Comparison of ENCODE assay signal across 8 cellular contexts in genomic region chr10:58177362-58177947, GRCh38.
A peak's percentile ranks its signal among the peaks of the same experiment; 100 is the strongest.
DNase-seq lines count a peak whose midpoint lies in the region; ATAC-seq, FAIRE-seq and TF ChIP-seq lines count a peak whose summit lies in the region.

No MANE protein-coding gene starts in this region.

- no peaks in the 10 kb centered on the region for H3K36me3 Mint-ChIP-seq in activated CD4-positive, alpha-beta T cell treated with anti-CD3 and anti-CD28 coated beads, Interleukin-2, amount 10 ng/mL, durations not matched to agents 24 days and 14 days (ENCODE audit: low read depth)

- no peak overlapping the region for H2AFZ ChIP-seq in neural cell (ENCODE audit: low read depth, low read length)

- TF ChIP-seq RAD21 in neural cell (conservative IDR thresholded peaks at IDR 0.05) = peak; percentile 83

- no peak overlapping the region for H3K4me3 Mint-ChIP-seq in activated CD4-positive, alpha-beta T cell treated with anti-CD3 and anti-CD28 coated beads, Interleukin-2, amount 10 ng/mL, durations not matched to agents 24 days and 14 days

- TF ChIP-seq EP300 in neural cell (conservative IDR thresholded peaks at IDR 0.05; ENCODE audit: poor library complexity, severe bottlenecking) = no peak

- H3K27me3 Mint-ChIP-seq in activated CD4-positive, alpha-beta T cell treated with anti-CD3 and anti-CD28 coated beads, Interleukin-2, amount 10 ng/mL, durations not matched to agents 24 days and 14 days = peaks cover 3% of the 10 kb centered on the region

- intact Hi-C loops in activated CD4-positive, alpha-beta T cell treated with anti-CD3 and anti-CD28 coated beads, Interleukin-2, amount 10 ng/mL, durations not matched to agents 24 days and 14 days (cut with micrococcal nuclease) = loop anchor here (1.0 to 5.0 kb wide), 2 partner anchors 114 to 210 kb away; partner anchors contain the start of gene TFAM

- H3K27ac Mint-ChIP-seq in activated CD4-positive, alpha-beta T cell treated with anti-CD3 and anti-CD28 coated beads, Interleukin-2, amount 10 ng/mL, durations not matched to agents 24 days and 14 days = no peak overlapping the region

- peak; percentile 56 for FAIRE-seq in GM18507 (lab: Jason Lieb, UNC)
- peak; percentile 78 for FAIRE-seq in colon (lab: Jason Lieb, UNC)

- H3K4me3 ChIP-seq in AG09309 (ENCODE audit: control insufficient read depth, low read depth, low read length) (no peak overlapping the region), neural cell (ENCODE audit: low read length) (no peak overlapping the region)

- no peaks in the 10 kb centered on the region for H3K9me2 ChIP-seq in neural cell (ENCODE audit: insufficient read depth, low read length)

- no peaks in the 10 kb centered on the region for H3K9me3 ChIP-seq in neural cell (ENCODE audit: low read length)

- TF ChIP-seq CTCF in AG09309 (IDR thresholded peaks at IDR 0.05; ENCODE audit: control insufficient read depth, insufficient read depth, low read depth, low read length, missing control alignments) = peak; percentile 42
- TF ChIP-seq CTCF in neural cell (IDR thresholded peaks at IDR 0.05; ENCODE audit: poor library complexity, severe bottlenecking) = peak; percentile 77

- no peak for ATAC-seq in HG02938 (IDR thresholded peaks at IDR 0.05; ENCODE audit: unreplicated experiment)

- H3K4me2 ChIP-seq in neural cell (ENCODE audit: low read length) = no peak overlapping the region

- no peaks in the 10 kb centered on the region for H3K79me2 ChIP-seq in neural cell (replicated peaks; ENCODE audit: insufficient read depth, low read length)

- DNase-seq in AG09309 (ENCODE audit: low read depth) (no peak), GM18507 (ENCODE audit: extremely low spot score, insufficient read length, low read depth) (no peak), NCI-H2227 treated with DMSO at 0.1 percent for 48 hours (lab: John Stamatoyannopoulos, UW) (peak; percentile 33), D341Med (ENCODE audit: low spot score) (no peak)
- no peak for DNase-seq in activated CD4-positive, alpha-beta T cell treated with anti-CD3 and anti-CD28 coated beads, Interleukin-2, amount 10 ng/mL, durations not matched to agents 24 days and 14 days

- H3K4me1 Mint-ChIP-seq in activated CD4-positive, alpha-beta T cell treated with anti-CD3 and anti-CD28 coated beads, Interleukin-2, amount 10 ng/mL, durations not matched to agents 24 days and 14 days = no peaks in the 10 kb centered on the region

- H3K9ac ChIP-seq in neural cell (ENCODE audit: low read length) = no peak overlapping the region

- no peaks in the 10 kb centered on the region for H3K36me3 ChIP-seq in neural cell (ENCODE audit: insufficient read depth, low read length)

- no peaks in the 10 kb centered on the region for H3K27me3 ChIP-seq in neural cell (ENCODE audit: insufficient read depth, low read depth, low read length)

- H3K27ac ChIP-seq in neural cell (ENCODE audit: low read length) = no peak overlapping the region

- H4K20me1 ChIP-seq in neural cell (ENCODE audit: insufficient read depth) = no peaks in the 10 kb centered on the region

- no peaks in the 10 kb centered on the region for H3F3A ChIP-seq in neural cell (ENCODE audit: insufficient read depth, low read length, poor library complexity, severe bottlenecking)

- no peaks in the 10 kb centered on the region for H3K9me3 Mint-ChIP-seq in activated CD4-positive, alpha-beta T cell treated with anti-CD3 and anti-CD28 coated beads, Interleukin-2, amount 10 ng/mL, durations not matched to agents 24 days and 14 days

TF ChIP-seq in neural cell, 6 proteins besides CTCF, POLR2A, EP300 and RAD21:
- no peak for TF ChIP-seq POLR2AphosphoS5 (IDR thresholded peaks at IDR 0.05)
- TF ChIP-seq SMC3 (conservative IDR thresholded peaks at IDR 0.05; ENCODE audit: poor library complexity) = peak; percentile 83
